8 cellular contexts compared by ENCODE assay signal in genomic region chr1:154420172-154420571, GRCh38. TPM values are rescaled to one million over a fixed set of nuclear protein-coding genes. Genes with fewer than 3 reads are reported as not detected.
DNase-seq lines count a peak whose midpoint lies in the region; ATAC-seq and TF ChIP-seq lines count a peak whose summit lies in the region.

No MANE protein-coding gene starts in this region.

- H3K4me3 ChIP-seq in GM06990 (replicated peaks; ENCODE audit: low read depth, low read length), result no peak overlapping the region

- H3K27me3 ChIP-seq in GM06990 (replicated peaks; ENCODE audit: control insufficient read depth, insufficient read depth, low read length), result no peaks in the 10 kb centered on the region

- no peaks in the 10 kb centered on the region for H3K27me3 Mint-ChIP-seq in activated naive CD4-positive, alpha-beta T cell treated with anti-CD3 and anti-CD28 coated beads for 36 hours (ENCODE audit: low read depth)

- H3K4me1 Mint-ChIP-seq in activated naive CD4-positive, alpha-beta T cell treated with anti-CD3 and anti-CD28 coated beads for 36 hours (ENCODE audit: low read depth), result peaks cover 86% of the 10 kb centered on the region

- H3K36me3 ChIP-seq in GM06990 (ENCODE audit: control insufficient read depth, insufficient read depth, low read length), result no peaks in the 10 kb centered on the region

- H3K4me3 Mint-ChIP-seq in activated naive CD4-positive, alpha-beta T cell treated with anti-CD3 and anti-CD28 coated beads for 36 hours, result peak overlapping the region; percentile 32

- intact Hi-C loops in activated naive CD4-positive, alpha-beta T cell treated with anti-CD3 and anti-CD28 coated beads for 36 hours (cut with micrococcal nuclease), result loop anchor here (1.0 kb wide), 1 partner anchor 13 kb away; no protein-coding TSS in a partner anchor

- peak; percentile 62 for DNase-seq in GM06990 (ENCODE audit: extremely low read depth, insufficient read length)
- peak; percentile 39 for DNase-seq in NCI-H69 (lab: John Stamatoyannopoulos, UW)
- peak; percentile 90 for DNase-seq in activated naive CD4-positive, alpha-beta T cell treated with anti-CD3 and anti-CD28 coated beads for 36 hours
- DNase-seq in globus pallidus (ENCODE audit: low spot score), result peak; percentile 66
- DNase-seq in pulmonary artery endothelial cell (ENCODE audit: low read depth, low spot score), result peak; percentile 89
- DNase-seq in T-helper 9 cell, result no peak

- H3K27ac Mint-ChIP-seq in activated naive CD4-positive, alpha-beta T cell treated with anti-CD3 and anti-CD28 coated beads for 36 hours, result peak overlapping the region; percentile 88

- peaks cover under 1% of the 10 kb centered on the region for H3K36me3 Mint-ChIP-seq in activated naive CD4-positive, alpha-beta T cell treated with anti-CD3 and anti-CD28 coated beads for 36 hours (ENCODE audit: low read depth)

- TF ChIP-seq CTCF in GM06990 (IDR thresholded peaks at IDR 0.05; ENCODE audit: insufficient read depth, low read length, poor library complexity, severe bottlenecking), result no peak

- CTCF ChIA-PET in activated naive CD4-positive, alpha-beta T cell treated with anti-CD3 and anti-CD28 coated beads for 36 hours (lab: Charles Lee), result interaction anchor here (0.7 to 3.0 kb wide), 7 partner anchors 11 to 127 kb away, joined by 3 to 26 read pairs (median 6); no protein-coding TSS in a partner anchor

- ATAC-seq in HG03159 (IDR thresholded peaks at IDR 0.05; ENCODE audit: unreplicated experiment), result no peak
- no peak for ATAC-seq in GM21576 (IDR thresholded peaks at IDR 0.05; ENCODE audit: unreplicated experiment)

- H3K9me3 Mint-ChIP-seq in activated naive CD4-positive, alpha-beta T cell treated with anti-CD3 and anti-CD28 coated beads for 36 hours, result no peaks in the 10 kb centered on the region

RNA-seq across cellular contexts. Expression of gene IL6R, which starts 15.0 kb away (rescaled TPM):
- total RNA-seq in activated naive CD4-positive, alpha-beta T cell treated with anti-CD3 and anti-CD28 coated beads for 36 hours, result 10 to 100 TPM; 17.3 to 25.9 TPM
- 5.7 and 10.8 TPM in 2 replicates for total RNA-seq in pulmonary artery endothelial cell
